Comparison of ENCODE assay signal across 1 cellular context in genomic region chr2:74119912-74120825, GRCh38.
TF ChIP-seq lines count a peak whose summit lies in the region.

No MANE protein-coding gene starts in this region.

TF ChIP-seq in HepG2, 621 proteins besides CTCF, POLR2A, EP300 and RAD21 (continued from another document and continues in another):
- TF ChIP-seq HOMEZ (CRISPR knock-in tag; IDR thresholded peaks at IDR 0.05; ENCODE audit: low read depth) (peak; percentile 90), THAP9 (CRISPR knock-in tag; IDR thresholded peaks at IDR 0.05; ENCODE audit: borderline replicate concordance) (peak; percentile 97), ISL2 (CRISPR knock-in tag; IDR thresholded peaks at IDR 0.05) (peak; percentile 87), PREB (CRISPR knock-in tag; IDR thresholded peaks at IDR 0.05) (no peak), NONO (IDR thresholded peaks at IDR 0.05) (no peak), NONO (CRISPR knock-in tag; conservative IDR thresholded peaks at IDR 0.05) (peak; percentile 86), SALL1 (CRISPR knock-in tag; IDR thresholded peaks at IDR 0.05) (peak; percentile 95), WIZ (CRISPR knock-in tag; IDR thresholded peaks at IDR 0.05) (peak; percentile 99), ARID2 (CRISPR knock-in tag; IDR thresholded peaks at IDR 0.05; ENCODE audit: borderline replicate concordance) (peak; percentile 88), HBP1 (CRISPR knock-in tag; IDR thresholded peaks at IDR 0.05; ENCODE audit: low read depth) (0 out of 2 replicates have a peak, but pooled peaks have one; percentile 51), STAG1 (CRISPR knock-in tag; IDR thresholded peaks at IDR 0.05) (peak; percentile 42), ZNF724P (CRISPR knock-in tag; IDR thresholded peaks at IDR 0.05; ENCODE audit: borderline replicate concordance) (peak; percentile 90; the same call in 1 of the 2 replicates), ZNF646 (CRISPR knock-in tag; IDR thresholded peaks at IDR 0.05) (no peak), HMGXB3 (CRISPR knock-in tag; IDR thresholded peaks at IDR 0.05; ENCODE audit: borderline replicate concordance) (peak; percentile 84; the same call in 1 of the 2 replicates), ZBTB39 (CRISPR knock-in tag; IDR thresholded peaks at IDR 0.05) (peak; percentile 47; the same call in 1 of the 2 replicates), HOXA9 (CRISPR knock-in tag; IDR thresholded peaks at IDR 0.05; ENCODE audit: borderline replicate concordance) (no peak; the same call in 1 of the 2 replicates), ZSCAN12 (CRISPR knock-in tag; IDR thresholded peaks at IDR 0.05) (peak; percentile 82; the same call in 1 of the 2 replicates), GMEB1 (CRISPR knock-in tag; IDR thresholded peaks at IDR 0.05; ENCODE audit: borderline replicate concordance) (peak; percentile 86), IKZF5 (CRISPR knock-in tag; IDR thresholded peaks at IDR 0.05) (peak; percentile 94), GFI1 (CRISPR knock-in tag; IDR thresholded peaks at IDR 0.05; ENCODE audit: borderline replicate concordance) (peak; percentile 82; the same call in 1 of the 2 replicates), NFKB2 (CRISPR knock-in tag; IDR thresholded peaks at IDR 0.05; ENCODE audit: borderline replicate concordance) (peak; percentile 97), ZBTB25 (CRISPR knock-in tag; IDR thresholded peaks at IDR 0.05) (peak; percentile 52; the same call in 1 of the 2 replicates)
